In genomic region chrX:11754958-11755645, GRCh38 we compare ENCODE assay signal across 12 cellular contexts.
"Had no signal": no experiment of that assay in that cellular context is flagged by ENCODE, and none has a peak within 500 bp of the region (broad histone marks: within the 10 kb centered on the region; RNA-seq: fewer than 3 reads in every experiment).

No MANE protein-coding gene starts in this region.

- H3K27ac ChIP-seq: adrenal gland, esophagus muscularis mucosa, neutrophil, right atrium auricular region, tibial nerve, vagina had no signal

- H3K4me1 ChIP-seq: adrenal gland, vagina had no signal

- FAIRE-seq: colon, small intestine had no signal

- H3K9me3 ChIP-seq: adrenal gland, esophagus muscularis mucosa, neutrophil, right atrium auricular region, tibial nerve, vagina had no signal

- DNase-seq: activated B cell treated with CpG ODN at 0.5 μM for 24 hours; activated CD4-positive, alpha-beta T cell treated with anti-CD3 and anti-CD28 coated beads, Interleukin-2, amount 50 U/mL, for 1 hour; activated naive CD4-positive, alpha-beta T cell treated with anti-CD3 and anti-CD28 coated beads, Interleukin-2, amount 50 U/mL, for 16 hours; adrenal gland; naive B cell had no signal

- H3K4me3 ChIP-seq: adrenal gland, esophagus muscularis mucosa, right atrium auricular region, tibial nerve, vagina had no signal
